In genomic region chr2:177572236-177572671, GRCh38 we compare ENCODE assay signal across 15 cellular contexts.
A peak's percentile ranks its signal among the peaks of the same experiment; 100 is the strongest.
DNase-seq lines count a peak whose midpoint lies in the region; ATAC-seq, FAIRE-seq and TF ChIP-seq lines count a peak whose summit lies in the region.
"Had no signal": no experiment of that assay in that cellular context is flagged by ENCODE, and none has a peak within 500 bp of the region (broad histone marks: within the 10 kb centered on the region; RNA-seq: fewer than 3 reads in every experiment).

No MANE protein-coding gene starts in this region.

- H3K27ac ChIP-seq in A673 (ENCODE audit: low read depth, low read length, poor library complexity, severe bottlenecking) (no peak overlapping the region), HEK293 (ENCODE audit: extremely low read depth, low read depth, low read length) (peak overlapping the region; percentile 42; the same call in 1 of the 2 replicates)
- H3K27ac ChIP-seq: vagina had no signal

- ATAC-seq in HG03565 (IDR thresholded peaks at IDR 0.05; ENCODE audit: unreplicated experiment) = no peak
- no peak for ATAC-seq in left cardiac atrium
- ATAC-seq in left colon = no peak
- ATAC-seq: naive thymus-derived CD8-positive, alpha-beta T cell; SK-N-SH treated with all-trans-retinoic acid at 6 μM for 48 hours had no signal

- no peak overlapping the region for H3K4me3 ChIP-seq in A673 (ENCODE audit: low read depth, low read length, poor library complexity, severe bottlenecking)
- no peak overlapping the region for H3K4me3 ChIP-seq in HEK293 (ENCODE audit: low read depth, low read length)
- H3K4me3 ChIP-seq: vagina had no signal

- DNase-seq in A673 (ENCODE audit: low spot score) = peak; percentile 25
- DNase-seq in SK-MEL-5 (ENCODE audit: low read depth, low spot score) = peak; percentile 21
- no peak for DNase-seq in activated T-cell treated with anti-CD3 and anti-CD28 coated beads for 4 hours
- no peak for DNase-seq in left cardiac atrium
- no peak for DNase-seq in left colon
- DNase-seq: activated CD4-positive, CD25-positive, alpha-beta regulatory T cell treated with anti-CD3 and anti-CD28 coated beads, Interleukin-2, amount 50 U/mL, for 72 hours; activated T-cell treated with anti-CD3 and anti-CD28 coated beads, Interleukin-2, amount 50 U/mL, for 48 hours; naive thymus-derived CD8-positive, alpha-beta T cell had no signal

- H3K27me3 ChIP-seq in A673 (replicated peaks; ENCODE audit: insufficient read depth, low read depth, low read length, poor library complexity) = no peaks in the 10 kb centered on the region
- H3K27me3 ChIP-seq: vagina had no signal

- POLR2A ChIA-PET in A673 (lab: Charles Lee; ENCODE audit: low non-redundant PET) = no interaction called here
- POLR2A ChIA-PET in HEK293 (lab: Yijun Ruan, JAX) = no interaction called here

- H3K9me3 ChIP-seq in A673 (ENCODE audit: low read depth, low read length, poor library complexity, severe bottlenecking) (no peaks in the 10 kb centered on the region), HEK293 (ENCODE audit: control insufficient read depth, insufficient read depth, low read depth, low read length) (no peaks in the 10 kb centered on the region)
- H3K9me3 ChIP-seq: vagina had no signal

- intact Hi-C loops in A673 (cut with micrococcal nuclease; ENCODE audit: unreplicated experiment) (no loop called here), left cardiac atrium (cut with DNase I) (no loop called here), left colon (cut with DNase I, micrococcal nuclease) (no loop called here)

- no TSS peak for BruUV-seq in A673 (replicated peaks; lab: Mats Ljungman, UMichigan)

- no peak for TF ChIP-seq CTCF in A673 (conservative IDR thresholded peaks at IDR 0.05; ENCODE audit: low read depth, low read length)
- no peak for TF ChIP-seq CTCF in HEK293 (tag by site-specific recombination; IDR thresholded peaks at IDR 0.05)

- CTCF ChIA-PET in A673 (lab: Charles Lee) (no interaction called here), HEK293 (lab: Yijun Ruan, JAX) (interaction anchor here (0.7 to 0.9 kb wide), 3 partner anchors 32 to 191 kb away, joined by 3 to 8 read pairs (median 3); no protein-coding TSS in a partner anchor)

- H3K36me3 ChIP-seq in A673 (ENCODE audit: insufficient read depth, low read length, poor library complexity, severe bottlenecking) (no peaks in the 10 kb centered on the region), HEK293 (ENCODE audit: control insufficient read depth in 2 of 2, insufficient read depth in 1 of 2, low read length in 2 of 2) (no peaks in the 10 kb centered on the region)
- H3K36me3 ChIP-seq: vagina had no signal

- in situ Hi-C loops in SK-MEL-5 (cut with HindIII; ENCODE audit: low pct_unique_long_range_greater_than_20kb, low sequenced_read_pairs) = no loop called here

- H3K4me1 ChIP-seq in A673 (ENCODE audit: insufficient read depth, low read length, poor library complexity, severe bottlenecking) = peaks cover 27% of the 10 kb centered on the region
- H3K4me1 ChIP-seq in HEK293 (ENCODE audit: control insufficient read depth, insufficient read depth, low read length) = peaks cover 11% of the 10 kb centered on the region
- H3K4me1 ChIP-seq: vagina had no signal

- peak; percentile 74 for FAIRE-seq in islet of Langerhans (lab: Jason Lieb, UNC)
- FAIRE-seq: G401.6, keratinocyte had no signal

TF ChIP-seq in HEK293, 187 proteins besides CTCF, POLR2A, EP300 and RAD21 (continues in another document):
- TF ChIP-seq ZBTB8A (tag by site-specific recombination; IDR thresholded peaks at IDR 0.05) = peak; percentile 35; the same call in 1 of the 2 replicates
- peak; percentile 54 for TF ChIP-seq FEZF1 (tag by site-specific recombination; IDR thresholded peaks at IDR 0.05)
- no peak for TF ChIP-seq KLF16 (tag by site-specific recombination; IDR thresholded peaks at IDR 0.05)
- TF ChIP-seq OSR2 (tag by site-specific recombination; IDR thresholded peaks at IDR 0.05) = peak; percentile 32; the same call in 1 of the 2 replicates
- no peak for TF ChIP-seq MZF1 (tag by site-specific recombination; IDR thresholded peaks at IDR 0.05; ENCODE audit: borderline replicate concordance)
- TF ChIP-seq ZBTB17 (tag by site-specific recombination; IDR thresholded peaks at IDR 0.05) = peak; percentile 67; the same call in 1 of the 2 replicates
- TF ChIP-seq ZNF843 (tag by site-specific recombination; IDR thresholded peaks at IDR 0.05) = 0 out of 2 replicates have a peak, but pooled peaks have one; percentile 56
- 0 out of 2 replicates have a peak, but pooled peaks have one; percentile 3 for TF ChIP-seq ZNF596 (tag by site-specific recombination; IDR thresholded peaks at IDR 0.05)
- no peak for TF ChIP-seq ZNF394 (tag by site-specific recombination; IDR thresholded peaks at IDR 0.05; ENCODE audit: borderline replicate concordance)
- 0 out of 2 replicates have a peak, but pooled peaks have one; percentile 18 for TF ChIP-seq GLIS1 (tag by site-specific recombination; IDR thresholded peaks at IDR 0.05)
- peak; percentile 44; the same call in 1 of the 2 replicates for TF ChIP-seq ZNF366 (tag by site-specific recombination; conservative IDR thresholded peaks at IDR 0.05)
- TF ChIP-seq PRDM4 (tag by site-specific recombination; IDR thresholded peaks at IDR 0.05) = peak; percentile 28; the same call in 1 of the 2 replicates
- no peak for TF ChIP-seq ZNF18 (tag by site-specific recombination; IDR thresholded peaks at IDR 0.05)
- TF ChIP-seq ZNF140 (tag by site-specific recombination; IDR thresholded peaks at IDR 0.05) = no peak
- no peak for TF ChIP-seq YY2 (tag by site-specific recombination; IDR thresholded peaks at IDR 0.05)
- TF ChIP-seq ZNF324 (tag by site-specific recombination; IDR thresholded peaks at IDR 0.05) = no peak
- no peak for TF ChIP-seq RBAK (tag by site-specific recombination; IDR thresholded peaks at IDR 0.05)
- TF ChIP-seq PRDM6 (tag by site-specific recombination; IDR thresholded peaks at IDR 0.05) = peak; percentile 95
- peak; percentile 46 for TF ChIP-seq ZNF335 (tag by site-specific recombination; conservative IDR thresholded peaks at IDR 0.05)
- 0 out of 2 replicates have a peak, but pooled peaks have one; percentile 20 for TF ChIP-seq ZNF610 (tag by site-specific recombination; IDR thresholded peaks at IDR 0.05; ENCODE audit: borderline replicate concordance)
- TF ChIP-seq AEBP2 (tag by site-specific recombination; IDR thresholded peaks at IDR 0.05; ENCODE audit: borderline replicate concordance) = no peak
- no peak for TF ChIP-seq OVOL3 (tag by site-specific recombination; IDR thresholded peaks at IDR 0.05)

Comparison
In these comparisons a context has a peak if more than half of its experiments do, and no peak if none do; other contexts are left out.
1. DNase-seq: peak in A673 (single experiment) and SK-MEL-5 (single experiment); none in activated T-cell treated with anti-CD3 and anti-CD28 coated beads for 4 hours (single experiment), left cardiac atrium (single experiment) and left colon (0 of 2).